In genomic region chr6:33171889-33172203, GRCh38 we compare ENCODE assay signal across 22 cellular contexts. TPM values are rescaled to one million over a fixed set of nuclear protein-coding genes. Genes with fewer than 3 reads are reported as not detected.
DNase-seq lines count a peak whose midpoint lies in the region; ATAC-seq, FAIRE-seq and TF ChIP-seq lines count a peak whose summit lies in the region.
"Had no signal": no experiment of that assay in that cellular context is flagged by ENCODE, and none has a peak within 500 bp of the region (broad histone marks: within the 10 kb centered on the region; RNA-seq: fewer than 3 reads in every experiment).

No MANE protein-coding gene starts in this region.

- H2AFZ ChIP-seq in osteoblast (ENCODE audit: low read length) (no peak overlapping the region), GM23338 (no peak overlapping the region)

- H3K27me3 Mint-ChIP-seq in T-helper 1 cell treated with Interleukin-12 subunit alpha and Interleukin-12 subunit beta and Interleukin-4 antibody, amounts not matched to agents 30 μg/mL and 1 μg/mL, for 36 hours (ENCODE audit: low read depth) = peaks cover 5% of the 10 kb centered on the region
- peaks cover 6 to 7% of the 10 kb centered on the region in 2 donors for H3K27me3 Mint-ChIP-seq in natural killer cell treated with Interleukin-12 subunit alpha and Interleukin-12 subunit beta and Interleukin-15 and Interleukin-18, amount 100 ng/mL, for 72 hours
- peaks cover 0 to 14% of the 10 kb centered on the region in 2 donors for H3K27me3 Mint-ChIP-seq in natural killer cell (ENCODE audit: low read depth in 2 of 2)
- H3K27me3 Mint-ChIP-seq in GM23338 (ENCODE audit: insufficient read depth, low read depth, poor library complexity) = peaks cover 13% of the 10 kb centered on the region

- H3K4me3 Mint-ChIP-seq in T-helper 1 cell treated with Interleukin-12 subunit alpha and Interleukin-12 subunit beta and Interleukin-4 antibody, amounts not matched to agents 30 μg/mL and 1 μg/mL, for 36 hours = no peak overlapping the region
- no peak overlapping the region for H3K4me3 Mint-ChIP-seq in natural killer cell treated with Interleukin-12 subunit alpha and Interleukin-12 subunit beta and Interleukin-15 and Interleukin-18, amount 100 ng/mL, for 72 hours
- H3K4me3 Mint-ChIP-seq in natural killer cell (no peak overlapping the region), GM23338 (no peak overlapping the region; the same call in 2 of the 3 replicates)
- H3K4me3 Mint-ChIP-seq: B cell; CD4-positive, alpha-beta memory T cell; H9 had no signal

- H3K79me2 ChIP-seq in osteoblast (ENCODE audit: insufficient read depth, low read length) (no peaks in the 10 kb centered on the region), GM23338 (replicated peaks; ENCODE audit: insufficient read depth) (no peaks in the 10 kb centered on the region)

- H3K36me3 ChIP-seq in bronchial epithelial cell (ENCODE audit: control insufficient read depth, insufficient read depth, low read length) = no peaks in the 10 kb centered on the region
- no peaks in the 10 kb centered on the region for H3K36me3 ChIP-seq in osteoblast (ENCODE audit: insufficient read depth, low read length)
- H3K36me3 ChIP-seq in GM23338 (ENCODE audit: insufficient read depth) = no peaks in the 10 kb centered on the region
- H3K36me3 ChIP-seq in testis (ENCODE audit: low read depth, missing control alignments) = no peaks in the 10 kb centered on the region

- no peak for DNase-seq in T-helper 1 cell
- peak; percentile 3 for DNase-seq in natural killer cell treated with Interleukin-12 subunit alpha and Interleukin-12 subunit beta and Interleukin-15 and Interleukin-18, amount 100 ng/mL, for 72 hours (ENCODE audit: low spot score)
- no peak for DNase-seq in natural killer cell
- no peak for DNase-seq in bronchial epithelial cell (ENCODE audit: low read depth)
- DNase-seq in osteoblast (ENCODE audit: insufficient read length, low spot score, missing footprints) = peak; percentile 65
- no peak for DNase-seq in GM23338 (ENCODE audit: low spot score)
- DNase-seq in testis = no peak
- DNase-seq: C1 segment of cervical spinal cord; Calu3; CD4-positive, alpha-beta memory T cell; COR-L47; DMS53; DMS79 treated with DMSO at 0.1 percent for 48 hours; GF-D8; H9 had no signal

- H3K4me3 ChIP-seq in bronchial epithelial cell (ENCODE audit: low read depth, low read length) = no peak overlapping the region
- no peak overlapping the region for H3K4me3 ChIP-seq in osteoblast (ENCODE audit: insufficient read depth, low read length)
- no peak overlapping the region for H3K4me3 ChIP-seq in GM23338
- H3K4me3 ChIP-seq in testis = no peak overlapping the region

- H3K27ac ChIP-seq in osteoblast (ENCODE audit: low read depth, low read length) = no peak overlapping the region
- no peak overlapping the region for H3K27ac ChIP-seq in GM23338 (ENCODE audit: low read depth)
- H3K27ac ChIP-seq in testis = no peak overlapping the region
- H3K27ac ChIP-seq: 22Rv1 had no signal

- ATAC-seq in natural killer cell treated with Interleukin-12 subunit alpha and Interleukin-12 subunit beta and Interleukin-15 and Interleukin-18, amount 100 ng/mL, for 72 hours = no peak
- ATAC-seq in natural killer cell (no peak), GM23338 (no peak)

- H3K9me3 Mint-ChIP-seq in T-helper 1 cell treated with Interleukin-12 subunit alpha and Interleukin-12 subunit beta and Interleukin-4 antibody, amounts not matched to agents 30 μg/mL and 1 μg/mL, for 36 hours = no peaks in the 10 kb centered on the region
- no peaks in the 10 kb centered on the region for H3K9me3 Mint-ChIP-seq in natural killer cell treated with Interleukin-12 subunit alpha and Interleukin-12 subunit beta and Interleukin-15 and Interleukin-18, amount 100 ng/mL, for 72 hours
- H3K9me3 Mint-ChIP-seq in natural killer cell (no peaks in the 10 kb centered on the region), GM23338 (no peaks in the 10 kb centered on the region; the same call in 1 of the 3 replicates)
- H3K9me3 Mint-ChIP-seq: CD4-positive, alpha-beta memory T cell; H9 had no signal

- no peak for TF ChIP-seq POLR2A in testis (IDR thresholded peaks at IDR 0.05)

- FAIRE-seq in bronchial epithelial cell (lab: Jason Lieb, UNC) = peak; percentile 58
- FAIRE-seq: A204.1, GM12891, GM18507, H1 had no signal

- peak overlapping the region; percentile 31 for H3K27ac Mint-ChIP-seq in T-helper 1 cell treated with Interleukin-12 subunit alpha and Interleukin-12 subunit beta and Interleukin-4 antibody, amounts not matched to agents 30 μg/mL and 1 μg/mL, for 36 hours
- no peak overlapping the region for H3K27ac Mint-ChIP-seq in natural killer cell treated with Interleukin-12 subunit alpha and Interleukin-12 subunit beta and Interleukin-15 and Interleukin-18, amount 100 ng/mL, for 72 hours
- H3K27ac Mint-ChIP-seq in natural killer cell (no peak overlapping the region), GM23338 (no peak overlapping the region)
- H3K27ac Mint-ChIP-seq: B cell; CD4-positive, alpha-beta memory T cell; H9 had no signal

- H4K20me1 ChIP-seq in osteoblast (ENCODE audit: insufficient read depth, low read length) (no peaks in the 10 kb centered on the region), GM23338 (replicated peaks; ENCODE audit: insufficient read depth) (no peaks in the 10 kb centered on the region)

- H3K9me3 ChIP-seq in osteoblast (ENCODE audit: low read depth, low read length) = no peaks in the 10 kb centered on the region
- H3K9me3 ChIP-seq in testis = no peaks in the 10 kb centered on the region

- TF ChIP-seq CTCF in natural killer cell (IDR thresholded peaks at IDR 0.05) = no peak
- TF ChIP-seq CTCF in bronchial epithelial cell (IDR thresholded peaks at IDR 0.05; ENCODE audit: insufficient read depth, low read length, severe bottlenecking) = no peak
- TF ChIP-seq CTCF in osteoblast (IDR thresholded peaks at IDR 0.05; ENCODE audit: extremely low read depth, low read depth, low read length) = no peak
- TF ChIP-seq CTCF in GM23338 (conservative IDR thresholded peaks at IDR 0.05; ENCODE audit: low read depth in 2 of 2) = no peak
- no peak for TF ChIP-seq CTCF in testis (IDR thresholded peaks at IDR 0.05)

- H3K36me3 Mint-ChIP-seq in T-helper 1 cell treated with Interleukin-12 subunit alpha and Interleukin-12 subunit beta and Interleukin-4 antibody, amounts not matched to agents 30 μg/mL and 1 μg/mL, for 36 hours (ENCODE audit: low read depth) = no peaks in the 10 kb centered on the region
- no peaks in the 10 kb centered on the region for H3K36me3 Mint-ChIP-seq in natural killer cell treated with Interleukin-12 subunit alpha and Interleukin-12 subunit beta and Interleukin-15 and Interleukin-18, amount 100 ng/mL, for 72 hours
- H3K36me3 Mint-ChIP-seq in natural killer cell = no peaks in the 10 kb centered on the region
- H3K36me3 Mint-ChIP-seq in GM23338 (ENCODE audit: low read depth) = no peaks in the 10 kb centered on the region
- H3K36me3 Mint-ChIP-seq: CD4-positive, alpha-beta memory T cell had no signal

- H3K27me3 ChIP-seq in bronchial epithelial cell (ENCODE audit: control insufficient read depth, insufficient read depth, low read length) (peaks cover under 1% of the 10 kb centered on the region), osteoblast (ENCODE audit: insufficient read depth, low read length) (no peaks in the 10 kb centered on the region), GM23338 (ENCODE audit: insufficient read depth) (no peaks in the 10 kb centered on the region), testis (no peaks in the 10 kb centered on the region)

- no peaks in the 10 kb centered on the region for H3K9me2 ChIP-seq in GM23338 (ENCODE audit: insufficient read depth)

- WGBS in testis, 2 donors = 82 to 86% methylated on average over 3 to 4 of the region's 4 CpGs

- H3K4me1 ChIP-seq in osteoblast (ENCODE audit: insufficient read depth, low read length) (no peaks in the 10 kb centered on the region), GM23338 (ENCODE audit: insufficient read depth) (no peaks in the 10 kb centered on the region; the same call in 1 of the 2 replicates), testis (no peaks in the 10 kb centered on the region)

- no peaks in the 10 kb centered on the region for H3K4me1 Mint-ChIP-seq in T-helper 1 cell treated with Interleukin-12 subunit alpha and Interleukin-12 subunit beta and Interleukin-4 antibody, amounts not matched to agents 30 μg/mL and 1 μg/mL, for 36 hours (ENCODE audit: low read depth)
- no peaks in the 10 kb centered on the region for H3K4me1 Mint-ChIP-seq in natural killer cell treated with Interleukin-12 subunit alpha and Interleukin-12 subunit beta and Interleukin-15 and Interleukin-18, amount 100 ng/mL, for 72 hours (ENCODE audit: low read depth in 2 of 2)
- H3K4me1 Mint-ChIP-seq in natural killer cell (no peaks in the 10 kb centered on the region), GM23338 (peaks cover 6% of the 10 kb centered on the region; the same call in 2 of the 3 replicates)
- H3K4me1 Mint-ChIP-seq: CD4-positive, alpha-beta memory T cell had no signal

- H3K4me2 ChIP-seq in osteoblast (ENCODE audit: insufficient read depth, low read length) = no peak overlapping the region
- H3K4me2 ChIP-seq in GM23338 = no peak overlapping the region

- H3F3A ChIP-seq in GM23338 (replicated peaks; ENCODE audit: low read depth) = no peaks in the 10 kb centered on the region

- intact Hi-C loops in natural killer cell (cut with micrococcal nuclease) (no loop called here), testis (cut with DNase I; ENCODE audit: low total_unique reads) (no loop called here)

RNA-seq across cellular contexts. Expression of gene COL11A2, which starts 20.4 kb away (rescaled TPM):
- 1 to 10 TPM; 1.1 to 1.3 TPM for total RNA-seq in natural killer cell treated with Interleukin-12 subunit alpha and Interleukin-12 subunit beta and Interleukin-15 and Interleukin-18, amount 100 ng/mL, for 72 hours
- total RNA-seq in natural killer cell (1 to 10 TPM in 1 of 3 donors, under 1 TPM in 2; 0.93 to 2.0 (median 0.94) TPM), bronchial epithelial cell (under 0.01 TPM in 2 replicates), osteoblast (1.8 TPM in 2 replicates), testis (1 to 10 TPM; 8.6 to 8.8 TPM)
- 1.3 and 2.7 TPM in 2 replicates for total RNA-seq in GM23338 (2014; rRNA removed; shearing (Covaris generic))
- polyA plus RNA-seq in GM23338 (2016; fragmentation: Nextera tagmentation; extraction: Ambion mirVana) (1.6 and 2.2 TPM in 2 replicates), testis (ENCODE audit: insufficient read depth, low read depth, low replicate concordance) (8.2 TPM)

RNA-seq across cellular contexts. Expression of gene RXRB, which starts 28.6 kb away (rescaled TPM):
- total RNA-seq in natural killer cell treated with Interleukin-12 subunit alpha and Interleukin-12 subunit beta and Interleukin-15 and Interleukin-18, amount 100 ng/mL, for 72 hours = 10 to 100 TPM; 43.9 to 50.4 TPM
- total RNA-seq in natural killer cell (10 to 100 TPM; 72.3 to 96.4 (median 73.9) TPM), bronchial epithelial cell (13.2 and 15.3 TPM in 2 replicates), osteoblast (19.2 and 20.9 TPM in 2 replicates), testis (10 to 100 TPM; 42.9 to 47.3 TPM)
- 11.3 and 11.6 TPM in 2 replicates for total RNA-seq in GM23338 (2014; rRNA removed; shearing (Covaris generic))
- polyA plus RNA-seq in GM23338 (2016; fragmentation: Nextera tagmentation; extraction: Ambion mirVana) (6.7 and 6.9 TPM in 2 replicates), testis (ENCODE audit: insufficient read depth, low read depth, low replicate concordance) (45.2 TPM)

RNA-seq across cellular contexts. Expression of gene SLC39A7, which starts 28.8 kb away (rescaled TPM):
- 100 to 1,000 TPM in 1 of 2 donors, 10 to 100 TPM in 1; 91.5 to 102 TPM for total RNA-seq in natural killer cell treated with Interleukin-12 subunit alpha and Interleukin-12 subunit beta and Interleukin-15 and Interleukin-18, amount 100 ng/mL, for 72 hours
- total RNA-seq in natural killer cell (10 to 100 TPM; 38.9 to 45.7 (median 45.6) TPM), bronchial epithelial cell (90.4 and 94.0 TPM in 2 replicates), osteoblast (108 and 109 TPM in 2 replicates), testis (10 to 100 TPM; 79.1 to 85.7 TPM)
- 75.9 and 79.9 TPM in 2 replicates for total RNA-seq in GM23338 (2014; rRNA removed; shearing (Covaris generic))
- polyA plus RNA-seq in GM23338 (2016; fragmentation: Nextera tagmentation; extraction: Ambion mirVana) (9.0 and 9.2 TPM in 2 replicates), testis (ENCODE audit: insufficient read depth, low read depth, low replicate concordance) (87.7 TPM)

RNA-seq across cellular contexts. Expression of gene HSD17B8, which starts 32.6 kb away (rescaled TPM):
- total RNA-seq in natural killer cell treated with Interleukin-12 subunit alpha and Interleukin-12 subunit beta and Interleukin-15 and Interleukin-18, amount 100 ng/mL, for 72 hours = 1 to 10 TPM; 3.3 to 6.2 TPM
- 1 to 10 TPM; 5.4 to 7.7 (median 6.8) TPM for total RNA-seq in natural killer cell
- total RNA-seq in bronchial epithelial cell = 59.8 and 76.4 TPM in 2 replicates
- total RNA-seq in osteoblast = 2.7 and 3.3 TPM in 2 replicates
- 8.9 and 16.0 TPM in 2 replicates for total RNA-seq in GM23338 (2014; rRNA removed; shearing (Covaris generic))
- 4.3 and 5.6 TPM in 2 replicates for polyA plus RNA-seq in GM23338 (2016; fragmentation: Nextera tagmentation; extraction: Ambion mirVana)
- total RNA-seq in testis = 10 to 100 TPM; 25.4 to 26.3 TPM
- 11.2 TPM for polyA plus RNA-seq in testis (ENCODE audit: insufficient read depth, low read depth, low replicate concordance)

RNA-seq across cellular contexts. Expression of gene RING1, which starts 36.5 kb away (rescaled TPM):
- 10 to 100 TPM; 31.1 to 35.5 TPM for total RNA-seq in natural killer cell treated with Interleukin-12 subunit alpha and Interleukin-12 subunit beta and Interleukin-15 and Interleukin-18, amount 100 ng/mL, for 72 hours
- total RNA-seq in natural killer cell (10 to 100 TPM; 34.5 to 40.3 (median 36.5) TPM), bronchial epithelial cell (43.4 and 50.7 TPM in 2 replicates), osteoblast (34.0 and 34.2 TPM in 2 replicates), testis (10 to 100 TPM; 36.2 to 38.0 TPM)
- 8.0 and 16.0 TPM in 2 replicates for total RNA-seq in GM23338 (2014; rRNA removed; shearing (Covaris generic))
- polyA plus RNA-seq in GM23338 (2016; fragmentation: Nextera tagmentation; extraction: Ambion mirVana) (6.4 and 8.3 TPM in 2 replicates), testis (ENCODE audit: insufficient read depth, low read depth, low replicate concordance) (60.2 TPM)

Comparison
In these comparisons a context has a peak if more than half of its experiments do, and no peak if none do; other contexts are left out.
1. DNase-seq: peak in natural killer cell treated with Interleukin-12 subunit alpha and Interleukin-12 subunit beta and Interleukin-15 and Interleukin-18, amount 100 ng/mL, for 72 hours (single experiment) and osteoblast (single experiment); none in T-helper 1 cell (0 of 5), natural killer cell (single experiment), bronchial epithelial cell (single experiment), GM23338 (single experiment) and testis (single experiment).